ENCODE assay signal across 19 cellular contexts in genomic region chr3:104018541-104018940, GRCh38.
"Had no signal": no experiment of that assay in that cellular context is flagged by ENCODE, and none has a peak within 500 bp of the region (broad histone marks: within the 10 kb centered on the region; RNA-seq: fewer than 3 reads in every experiment).

No MANE protein-coding gene starts in this region.

- H3K27ac ChIP-seq: brain microvascular endothelial cell, colonic mucosa, dorsolateral prefrontal cortex, epithelial cell of prostate, neural progenitor cell, upper lobe of left lung, VCaP had no signal

- H3K27me3 ChIP-seq: brain microvascular endothelial cell, colonic mucosa, dorsolateral prefrontal cortex, neural progenitor cell, upper lobe of left lung had no signal

- H3K36me3 ChIP-seq: brain microvascular endothelial cell, colonic mucosa, neural progenitor cell, upper lobe of left lung had no signal

- DNase-seq: activated CD4-positive, alpha-beta memory T cell treated with anti-CD3 and anti-CD28 coated beads, Interleukin-2, amount 10 ng/mL, durations not matched to agents 7 days and 5 days; activated CD4-positive, alpha-beta T cell treated with anti-CD3 and anti-CD28 coated beads, Interleukin-2, amount 10 ng/mL, durations not matched to agents 24 days and 14 days; activated effector memory CD4-positive, alpha-beta T cell treated with anti-CD3 and anti-CD28 coated beads, Interleukin-2, amount 50 U/mL, for 16 hours; activated naive CD4-positive, alpha-beta T cell treated with anti-CD3 and anti-CD28 coated beads, Interleukin-2, amount 10 ng/mL, durations not matched to agents 7 days and 5 days; anterior cingulate cortex; brain microvascular endothelial cell; colonic mucosa; dorsolateral prefrontal cortex; naive thymus-derived CD8-positive, alpha-beta T cell; retina; stimulated activated CD4-positive, alpha-beta T cell treated with anti-CD3 and anti-CD28 coated beads, Interleukin-4, amount 100 ng/mL, for 4 hours; stimulated activated naive CD8-positive, alpha-beta T cell treated with anti-CD3 and anti-CD28 coated beads, Interleukin-15, Interleukin-2, amounts not matched to agents 100 U/mL and 50 U/mL, for 24 hours; upper lobe of left lung had no signal

- ATAC-seq: activated CD4-positive, CD25-positive, alpha-beta regulatory T cell treated with anti-CD3 and anti-CD28 coated beads, Interleukin-2, amount 50 U/mL, for 24 hours; left lobe of liver; naive thymus-derived CD8-positive, alpha-beta T cell; stimulated activated naive CD8-positive, alpha-beta T cell treated with anti-CD3 and anti-CD28 coated beads, Interleukin-15, Interleukin-2, amounts not matched to agents 100 U/mL and 50 U/mL, for 24 hours had no signal

- H2AFZ ChIP-seq: neural progenitor cell had no signal

- H3K9ac ChIP-seq: neural progenitor cell had no signal

- H3K9me3 ChIP-seq: colonic mucosa had no signal

- H3K4me2 ChIP-seq: neural progenitor cell had no signal

- H3K4me3 ChIP-seq: colonic mucosa, dorsolateral prefrontal cortex, lung, neural progenitor cell, upper lobe of left lung had no signal

- H3K4me1 ChIP-seq: colonic mucosa, neural progenitor cell, upper lobe of left lung had no signal
